Comparison of ENCODE assay signal across 18 cellular contexts in the genomic region with DNA sequence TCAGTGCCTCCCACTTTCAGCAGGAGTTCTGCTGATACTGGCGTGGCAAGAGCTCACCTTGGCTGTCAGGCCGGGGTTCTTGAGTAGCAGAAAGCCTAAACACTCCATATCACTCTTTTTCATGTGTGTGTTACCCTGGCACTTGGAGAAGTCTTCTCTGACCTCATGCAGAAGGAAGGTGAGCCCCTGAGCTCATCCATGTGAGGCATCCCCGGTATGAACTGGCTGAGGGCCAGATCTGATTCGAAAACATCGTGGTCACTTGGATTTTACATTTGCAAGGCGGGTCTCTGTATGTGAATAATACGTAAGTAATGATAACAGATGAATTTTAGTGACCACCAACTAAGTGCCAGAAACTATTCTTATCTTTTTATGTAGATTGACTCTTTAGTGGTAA.
DNase-seq lines count a peak whose midpoint lies in the region; ATAC-seq, FAIRE-seq and TF ChIP-seq lines count a peak whose summit lies in the region.
"Had no signal": no experiment of that assay in that cellular context is flagged by ENCODE, and none has a peak within 500 bp of the region (broad histone marks: within the 10 kb centered on the region; RNA-seq: fewer than 3 reads in every experiment).

No MANE protein-coding gene starts in this region.

- no peak for TF ChIP-seq POLR2A in IMR-90 (IDR thresholded peaks at IDR 0.05; ENCODE audit: low read depth, low read length)

- CTCF ChIA-PET in IMR-90 (lab: Yijun Ruan, JAX): interaction anchor here (0.7 to 1.4 kb wide), 4 partner anchors 10 to 453 kb away, joined by 3 to 8 read pairs (median 3); no protein-coding TSS in a partner anchor

- H3K36me3 ChIP-seq in IMR-90 (ENCODE audit: control insufficient read depth, insufficient read depth, low read length) (no peaks in the 10 kb centered on the region), keratinocyte (ENCODE audit: control insufficient read depth in 2 of 2, extremely low read depth in 1 of 2, insufficient read depth in 2 of 2, low read length in 2 of 2) (no peaks in the 10 kb centered on the region), lower lobe of right lung (no peaks in the 10 kb centered on the region)
- H3K36me3 ChIP-seq: BLaER1, gastroesophageal sphincter, upper lobe of right lung had no signal

- peak overlapping the region; percentile 62; the same call in 1 of the 2 replicates for H3K23ac ChIP-seq in IMR-90 (ENCODE audit: low read depth, low read length)

- H3K79me2 ChIP-seq in keratinocyte (ENCODE audit: control insufficient read depth, insufficient read depth, low read length): no peaks in the 10 kb centered on the region

- peaks cover 7% of the 10 kb centered on the region for H3K27me3 Mint-ChIP-seq in nephron progenitor cell (ENCODE audit: low read depth, poor library complexity)

- H4K5ac ChIP-seq in IMR-90 (ENCODE audit: low read depth, low read length): no peak overlapping the region

- H3K27ac ChIP-seq in IMR-90 (ENCODE audit: insufficient read depth, low read length) (no peak overlapping the region), keratinocyte (ENCODE audit: control insufficient read depth, insufficient read depth, low read length) (no peak overlapping the region), lower lobe of right lung (no peak overlapping the region)
- H3K27ac ChIP-seq: BLaER1, gastroesophageal sphincter, HL-60, upper lobe of right lung had no signal

- H4K91ac ChIP-seq in IMR-90 (ENCODE audit: insufficient read depth, low read depth, low read length): peak overlapping the region; percentile 91

- no peak overlapping the region for H3K9ac ChIP-seq in IMR-90 (ENCODE audit: low read depth, low read length)
- H3K9ac ChIP-seq in keratinocyte (ENCODE audit: control insufficient read depth, extremely low read depth, insufficient read depth, low read length): no peak overlapping the region
- H3K9ac ChIP-seq: BLaER1 had no signal

- H2BK120ac ChIP-seq in IMR-90 (ENCODE audit: low read depth, low read length): peak overlapping the region; percentile 93

- no peak overlapping the region for H3K4me3 Mint-ChIP-seq in nephron progenitor cell
- H3K4me3 Mint-ChIP-seq: activated CD4-positive, alpha-beta T cell treated with anti-CD3 and anti-CD28 coated beads, Interleukin-2, amount 10 ng/mL, durations not matched to agents 7 days and 5 days; activated T-helper 1 cell treated with anti-CD3 and anti-CD28 coated beads, Interleukin-12 subunit alpha, Interleukin-12 subunit beta, Interleukin-2, Interleukin-4 antibody, amounts not matched to agents 30 ng/mL and 10 ng/mL and 1 ng/mL, durations not matched to agents 14 hours and 24 hours and 36 hours; naive thymus-derived CD4-positive, alpha-beta T cell had no signal

- H3K14ac ChIP-seq in IMR-90 (replicated peaks; ENCODE audit: low read depth, low read length): peak overlapping the region; percentile 86

- no peaks in the 10 kb centered on the region for H3K79me1 ChIP-seq in IMR-90 (ENCODE audit: low read depth in 1 of 2, low read length in 2 of 2)

- H3K36me3 Mint-ChIP-seq in nephron progenitor cell (ENCODE audit: low read depth): no peaks in the 10 kb centered on the region
- H3K36me3 Mint-ChIP-seq: naive thymus-derived CD4-positive, alpha-beta T cell had no signal

- peak overlapping the region; percentile 91 for H2BK20ac ChIP-seq in IMR-90 (ENCODE audit: low read depth, low read length)

- peaks cover 8% of the 10 kb centered on the region for H3K4me1 Mint-ChIP-seq in nephron progenitor cell
- H3K4me1 Mint-ChIP-seq: naive thymus-derived CD4-positive, alpha-beta T cell had no signal

- H3K56ac ChIP-seq in IMR-90 (ENCODE audit: extremely low read depth, insufficient read depth, low read length): no peak overlapping the region

- in situ Hi-C loops in IMR-90 (cut with MboI; ENCODE audit: low sequenced_read_pairs): no loop called here

- peak overlapping the region; percentile 83 for H3K4ac ChIP-seq in IMR-90 (ENCODE audit: low read depth, low read length)

- POLR2A ChIA-PET in IMR-90 (lab: Charles Lee; ENCODE audit: unreplicated experiment): no interaction called here

- H3K4me1 ChIP-seq in IMR-90 (ENCODE audit: control insufficient read depth, insufficient read depth, low read length): peaks cover 9% of the 10 kb centered on the region
- peaks cover 2% of the 10 kb centered on the region for H3K4me1 ChIP-seq in keratinocyte (ENCODE audit: control insufficient read depth, extremely low read depth, insufficient read depth, low read length)
- H3K4me1 ChIP-seq in lower lobe of right lung: no peaks in the 10 kb centered on the region
- H3K4me1 ChIP-seq: BLaER1, gastroesophageal sphincter, upper lobe of right lung had no signal

- intact Hi-C loops in IMR-90 (cut with micrococcal nuclease) (loop anchor here (10.0 kb wide), 1 partner anchor 1516 kb away; no protein-coding TSS in a partner anchor), lower lobe of right lung (cut with DNase I) (no loop called here)

- DNase-seq in AG10803 (ENCODE audit: low read depth) (peak; percentile 68), IMR-90 (peak; percentile 93), amniotic epithelial cell (ENCODE audit: low read depth) (peak; percentile 95), keratinocyte (ENCODE audit: low read depth, low spot score) (no peak), lower lobe of right lung (no peak), NCI-H1105 (lab: John Stamatoyannopoulos, UW) (no peak), nephron progenitor cell (no peak)
- DNase-seq in activated CD8-positive, alpha-beta memory T cell treated with anti-CD3 and anti-CD28 coated beads for 24 hours: no peak
- DNase-seq: activated CD4-positive, alpha-beta T cell treated with anti-CD3 and anti-CD28 coated beads, Interleukin-2, amount 10 ng/mL, durations not matched to agents 7 days and 5 days; DMS79 treated with DMSO at 0.1 percent for 48 hours; naive thymus-derived CD4-positive, alpha-beta T cell; stimulated activated CD4-positive, alpha-beta T cell treated with anti-CD3 and anti-CD28 coated beads, Interleukin-2, amount 100 ng/mL, for 24 hours; T-helper 2 cell; upper lobe of right lung had no signal

- H4K8ac ChIP-seq in IMR-90 (ENCODE audit: low read depth in 2 of 2, low read length in 2 of 2): peak overlapping the region; percentile 16 to 67; a peak in 3 of 4 replicates

- FAIRE-seq in keratinocyte (lab: Jason Lieb, UNC): peak; percentile 43

- ATAC-seq in IMR-90 (ENCODE audit: low read depth) (peak; percentile 74), lower lobe of right lung (no peak)
- ATAC-seq: gastroesophageal sphincter; naive thymus-derived CD4-positive, alpha-beta T cell; upper lobe of right lung had no signal

- H3K4me2 ChIP-seq in IMR-90 (ENCODE audit: low read depth, low read length) (no peak overlapping the region), keratinocyte (ENCODE audit: control insufficient read depth, extremely low read depth, insufficient read depth, low read depth, low read length) (no peak overlapping the region)
- H3K4me2 ChIP-seq: BLaER1 had no signal

- BruUV-seq in IMR-90 (replicated peaks; lab: Mats Ljungman, UMichigan): no TSS peak

- H2AFZ ChIP-seq in IMR-90 (replicated peaks; ENCODE audit: low read length, poor library complexity) (peak overlapping the region; percentile 71), keratinocyte (ENCODE audit: control insufficient read depth, low read length) (no peak overlapping the region)

- no peaks in the 10 kb centered on the region for H4K20me1 ChIP-seq in IMR-90 (ENCODE audit: insufficient read depth, low read length)
- no peaks in the 10 kb centered on the region for H4K20me1 ChIP-seq in keratinocyte (ENCODE audit: control insufficient read depth, extremely low read depth, insufficient read depth, low read length)
- H4K20me1 ChIP-seq: BLaER1 had no signal

- no peak overlapping the region for H3K27ac Mint-ChIP-seq in nephron progenitor cell
- H3K27ac Mint-ChIP-seq: activated CD4-positive, alpha-beta T cell treated with anti-CD3 and anti-CD28 coated beads, Interleukin-2, amount 10 ng/mL, durations not matched to agents 7 days and 5 days; activated T-helper 1 cell treated with anti-CD3 and anti-CD28 coated beads, Interleukin-12 subunit alpha, Interleukin-12 subunit beta, Interleukin-2, Interleukin-4 antibody, amounts not matched to agents 30 ng/mL and 10 ng/mL and 1 ng/mL, durations not matched to agents 14 hours and 24 hours and 36 hours; naive thymus-derived CD4-positive, alpha-beta T cell had no signal

- peak overlapping the region; percentile 24; the same call in 1 of the 2 replicates for H3K18ac ChIP-seq in IMR-90 (ENCODE audit: low read depth, low read length)

- dilution Hi-C loops in IMR-90 (cut with HindIII; ENCODE audit: low sequenced_read_pairs, unreplicated experiment) (no loop called here), keratinocyte (cut with MboI; ENCODE audit: extremely low pct_ligation_motif_present, low sequenced_read_pairs) (no loop called here)

- peak overlapping the region; percentile 89; the same call in 2 of the 3 replicates for H2BK15ac ChIP-seq in IMR-90 (ENCODE audit: low read depth, low read length)

- H3K4me3 ChIP-seq in AG10803 (ENCODE audit: low read length) (no peak overlapping the region), IMR-90 (ENCODE audit: insufficient read depth, low read depth, low read length) (no peak overlapping the region), keratinocyte (ENCODE audit: control insufficient read depth in 2 of 3, extremely low read depth in 1 of 3, insufficient read depth in 2 of 3, low read depth in 1 of 3, low read length in 3 of 3) (no peak overlapping the region), lower lobe of right lung (no peak overlapping the region)
- H3K4me3 ChIP-seq: BLaER1, gastroesophageal sphincter, upper lobe of right lung had no signal

- peak overlapping the region; percentile 76 for H2BK5ac ChIP-seq in IMR-90 (ENCODE audit: low read depth, low read length, poor library complexity, severe bottlenecking)

- peaks cover 18% of the 10 kb centered on the region for H3K9me1 ChIP-seq in IMR-90 (ENCODE audit: insufficient read depth, low read length)
- no peaks in the 10 kb centered on the region for H3K9me1 ChIP-seq in keratinocyte (ENCODE audit: control insufficient read depth, extremely low read depth, insufficient read depth, low read length)

- H3K27me3 ChIP-seq in IMR-90 (ENCODE audit: control insufficient read depth, insufficient read depth, low read length) (no peaks in the 10 kb centered on the region), keratinocyte (ENCODE audit: control insufficient read depth, extremely low read depth, insufficient read depth, low read length) (no peaks in the 10 kb centered on the region), lower lobe of right lung (ENCODE audit: low read depth) (no peaks in the 10 kb centered on the region)
- H3K27me3 ChIP-seq: BLaER1, gastroesophageal sphincter, upper lobe of right lung had no signal

- no peak for TF ChIP-seq RAD21 in IMR-90 (IDR thresholded peaks at IDR 0.05; ENCODE audit: low read length)

- TF ChIP-seq CTCF in AG10803 (conservative IDR thresholded peaks at IDR 0.05; ENCODE audit: low read length) (no peak), IMR-90 (conservative IDR thresholded peaks at IDR 0.05; ENCODE audit: low read depth, low read length) (no peak), keratinocyte (optimal IDR thresholded peaks at IDR 0.05 in 1 of 3, IDR thresholded peaks at IDR 0.05 in 1 of 3, conservative IDR thresholded peaks at IDR 0.05 in 1 of 3; ENCODE audit: extremely low read depth in 1 of 3, insufficient read depth in 2 of 3, low read length in 3 of 3) (no peak), lower lobe of right lung (IDR thresholded peaks at IDR 0.05) (no peak), nephron progenitor cell (IDR thresholded peaks at IDR 0.05) (no peak)

- peak overlapping the region; percentile 67 for H2AK9ac ChIP-seq in IMR-90 (replicated peaks; ENCODE audit: low read depth, low read length, poor library complexity)

- H3K9me3 ChIP-seq in IMR-90 (ENCODE audit: control insufficient read depth, insufficient read depth, low read length) (no peaks in the 10 kb centered on the region), keratinocyte (ENCODE audit: control insufficient read depth, low read depth, low read length) (no peaks in the 10 kb centered on the region), lower lobe of right lung (no peaks in the 10 kb centered on the region)
- H3K9me3 ChIP-seq: BLaER1, gastroesophageal sphincter, upper lobe of right lung had no signal

- peak overlapping the region; percentile 85 for H2AK5ac ChIP-seq in IMR-90 (ENCODE audit: low read depth, low read length)

- 0% methylated on average over 1 of the region's 7 CpGs; no CpG with 5 or more reads in 1 of the 2 experiments for WGBS in IMR-90 (ENCODE audit: extremely low coverage in 2 of 2, insufficient read length in 1 of 2), 2 experiments

- no peaks in the 10 kb centered on the region for H3K9me3 Mint-ChIP-seq in nephron progenitor cell
- H3K9me3 Mint-ChIP-seq: activated CD4-positive, alpha-beta T cell treated with anti-CD3 and anti-CD28 coated beads, Interleukin-2, amount 10 ng/mL, durations not matched to agents 7 days and 5 days; activated T-helper 1 cell treated with anti-CD3 and anti-CD28 coated beads, Interleukin-12 subunit alpha, Interleukin-12 subunit beta, Interleukin-2, Interleukin-4 antibody, amounts not matched to agents 30 ng/mL and 10 ng/mL and 1 ng/mL, durations not matched to agents 14 hours and 24 hours and 36 hours; naive thymus-derived CD4-positive, alpha-beta T cell had no signal

Comparison
In these comparisons a context has a peak if more than half of its experiments do, and no peak if none do; other contexts are left out.
1. DNase-seq: peak in AG10803 (single experiment), IMR-90 (single experiment) and amniotic epithelial cell (single experiment); none in keratinocyte (single experiment), activated CD8-positive, alpha-beta memory T cell treated with anti-CD3 and anti-CD28 coated beads for 24 hours (single experiment), lower lobe of right lung (single experiment), NCI-H1105 (single experiment) and nephron progenitor cell (single experiment).